In the genomic region with DNA sequence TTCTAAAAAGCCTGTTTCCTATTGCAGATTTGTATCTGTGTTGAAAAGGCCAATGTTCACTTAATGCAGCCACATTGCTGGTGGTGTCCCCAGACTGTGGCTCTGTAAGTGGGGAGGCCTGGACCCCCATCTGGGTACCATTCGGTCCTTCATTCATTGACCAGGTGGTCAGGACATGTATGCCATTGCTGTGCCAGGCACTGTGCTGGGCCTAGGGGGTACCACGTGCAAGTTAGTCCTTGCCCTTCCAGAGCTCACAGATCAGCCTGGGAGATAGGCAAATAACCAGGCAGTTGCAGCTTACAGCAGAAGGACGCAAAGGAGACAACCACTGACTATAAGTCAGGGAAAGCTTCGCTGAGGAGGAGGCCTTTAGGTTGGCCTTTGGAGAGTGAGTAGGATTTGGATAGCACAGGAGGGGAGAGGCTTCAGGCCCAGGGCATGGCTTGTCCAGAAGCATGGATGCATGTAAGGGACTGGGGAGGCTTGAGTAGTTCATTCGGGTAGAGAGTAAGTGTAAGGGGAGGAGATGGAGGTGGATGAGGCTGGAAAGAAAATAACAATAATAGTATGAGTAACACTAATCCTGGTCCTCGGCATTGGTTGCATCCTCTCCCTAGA, we compare ENCODE assay signal across 1 cellular context.
TF ChIP-seq lines count a peak whose summit lies in the region.

No MANE protein-coding gene starts in this region.

TF ChIP-seq in H1, 55 proteins besides CTCF, POLR2A, EP300 and RAD21:
- TF ChIP-seq KDM1A (IDR thresholded peaks at IDR 0.05; ENCODE audit: borderline replicate concordance, low read length) (no peak), ZNF274 (IDR thresholded peaks at IDR 0.05; ENCODE audit: borderline replicate concordance, extremely low read depth, low read length) (no peak), RFX5 (IDR thresholded peaks at IDR 0.05; ENCODE audit: borderline replicate concordance, low read depth, low read length) (no peak)
TF ChIP-seq in H1: peak in this region for 0.
